Comparison of ENCODE assay signal across 8 cellular contexts in genomic region chr13:26254583-26255102, GRCh38. TPM values are rescaled to one million over a fixed set of nuclear protein-coding genes. Genes with fewer than 3 reads are reported as not detected.
A peak's percentile ranks its signal among the peaks of the same experiment; 100 is the strongest.
DNase-seq lines count a peak whose midpoint lies in the region; ATAC-seq and TF ChIP-seq lines count a peak whose summit lies in the region.

No MANE protein-coding gene starts in this region.

- H3K27me3 ChIP-seq in Panc1 (ENCODE audit: control insufficient read depth, insufficient read depth, low read length) (no peaks in the 10 kb centered on the region), tibial artery (no peaks in the 10 kb centered on the region)

- in situ Hi-C loops in Panc1 (cut with HindIII; ENCODE audit: low pct_unique_long_range_greater_than_20kb, low sequenced_read_pairs), result no loop called here

- DNase-seq in CD14-positive monocyte (ENCODE audit: low spot score) (peak; percentile 49), Panc1 (ENCODE audit: low read depth, low spot score) (no peak), germinal center (ENCODE audit: low spot score) (peak; percentile 30), occipital lobe (lab: John Stamatoyannopoulos, UW) (peak; percentile 47), tibial artery (peak; percentile 41 to 71)
- peak; percentile 14 for DNase-seq in activated gamma-delta T cell treated with anti-CD3 and anti-CD28 coated beads, Interleukin-2, amount 50 U/mL, for 16 hours (ENCODE audit: low read depth)

- ATAC-seq in GM19328 (IDR thresholded peaks at IDR 0.05; ENCODE audit: unreplicated experiment) (peak; percentile 23), HG03432 (IDR thresholded peaks at IDR 0.05; ENCODE audit: unreplicated experiment) (peak; percentile 42), Panc1 (peak; percentile 58)

- POLR2A ChIA-PET in Panc1 (lab: Charles Lee), result no interaction called here

- H3K4me1 Mint-ChIP-seq in CD14-positive monocyte, result peaks cover 25% of the 10 kb centered on the region

- peak overlapping the region; percentile 27 to 82 (median 57) for H3K27ac Mint-ChIP-seq in CD14-positive monocyte

- intact Hi-C loops in CD14-positive monocyte (cut with micrococcal nuclease) (loop anchor here (2.0 to 10.0 kb wide), 3 partner anchors 32 to 70 kb away; partner anchors contain the start of gene RNF6 (in 1 of the 2)), Panc1 (cut with micrococcal nuclease; ENCODE audit: unreplicated experiment) (no loop called here), tibial artery (cut with DNase I; ENCODE audit: low total_unique reads) (no loop called here)

- H3K27me3 Mint-ChIP-seq in CD14-positive monocyte (ENCODE audit: low read depth in 3 of 3), result peaks cover 0 to 7% (median 0%) of the 10 kb centered on the region in 3 donors

- H3K4me1 ChIP-seq in Panc1 (ENCODE audit: control insufficient read depth, insufficient read depth, low read length) (peaks cover 5% of the 10 kb centered on the region; the same call in 1 of the 2 replicates), tibial artery (peaks cover 0 to 18% (median 15%) of the 10 kb centered on the region in 4 donors)

- TF ChIP-seq CTCF in CD14-positive monocyte (IDR thresholded peaks at IDR 0.05) (no peak), Panc1 (IDR thresholded peaks at IDR 0.05) (no peak), tibial artery (IDR thresholded peaks at IDR 0.05) (no peak)

- H3K27ac ChIP-seq in Panc1 (ENCODE audit: low read length) (peak overlapping the region; percentile 66), tibial artery (peak overlapping the region; percentile 83)

- H3K9me3 ChIP-seq in Panc1 (ENCODE audit: control insufficient read depth, insufficient read depth, low read depth, low read length) (no peaks in the 10 kb centered on the region), tibial artery (no peaks in the 10 kb centered on the region)

- H3K9me3 Mint-ChIP-seq in CD14-positive monocyte, result no peaks in the 10 kb centered on the region

- H3K4me3 ChIP-seq in Panc1 (ENCODE audit: low read depth in 2 of 2, low read length in 2 of 2), result peak overlapping the region; percentile 63 to 83
- peak overlapping the region; percentile 68 to 70 for H3K4me3 ChIP-seq in tibial artery

- H3K36me3 ChIP-seq in Panc1 (ENCODE audit: control insufficient read depth, insufficient read depth, low read length) (no peaks in the 10 kb centered on the region; the same call in 1 of the 2 replicates), tibial artery (no peaks in the 10 kb centered on the region)

- no TSS peak for BruUV-seq in Panc1 (replicated peaks; lab: Mats Ljungman, UMichigan)

- H3K4me3 Mint-ChIP-seq in CD14-positive monocyte, result peak overlapping the region; percentile 84 to 90

- CTCF ChIA-PET in Panc1 (lab: Charles Lee), result interaction anchor here (0.6 kb wide), 2 partner anchors 456 to 680 kb away, joined by 3 to 4 read pairs; no protein-coding TSS in a partner anchor

- H3K36me3 Mint-ChIP-seq in CD14-positive monocyte, result no peaks in the 10 kb centered on the region

RNA-seq across cellular contexts. Expression of gene CDK8, which starts 0.7 kb away (rescaled TPM):
- 1 to 10 TPM; 3.0 to 3.3 TPM for polyA plus RNA-seq in CD14-positive monocyte
- total RNA-seq in Panc1 (2021; ENCODE audit: unreplicated experiment) (14.9 TPM), occipital lobe (57.4 TPM)
- 10.8 TPM for polyA plus RNA-seq in Panc1 (2012; ENCODE audit: insufficient read length)

RNA-seq across cellular contexts. Expression of gene RNF6, which starts 32.5 kb away (rescaled TPM):
- 10 to 100 TPM; 15.0 to 20.3 TPM for polyA plus RNA-seq in CD14-positive monocyte
- total RNA-seq in Panc1 (2021; ENCODE audit: unreplicated experiment) (38.0 TPM), occipital lobe (28.5 TPM)
- polyA plus RNA-seq in Panc1 (2012; ENCODE audit: insufficient read length), result 21.9 TPM

Comparison
In these comparisons a context has a peak if more than half of its experiments do, and no peak if none do; other contexts are left out.
1. intact Hi-C loops: an anchor here in CD14-positive monocyte (2.0 to 10.0 kb wide); none called in Panc1 and tibial artery.